Comparison of ENCODE assay signal across 3 cellular contexts in the genomic region with DNA sequence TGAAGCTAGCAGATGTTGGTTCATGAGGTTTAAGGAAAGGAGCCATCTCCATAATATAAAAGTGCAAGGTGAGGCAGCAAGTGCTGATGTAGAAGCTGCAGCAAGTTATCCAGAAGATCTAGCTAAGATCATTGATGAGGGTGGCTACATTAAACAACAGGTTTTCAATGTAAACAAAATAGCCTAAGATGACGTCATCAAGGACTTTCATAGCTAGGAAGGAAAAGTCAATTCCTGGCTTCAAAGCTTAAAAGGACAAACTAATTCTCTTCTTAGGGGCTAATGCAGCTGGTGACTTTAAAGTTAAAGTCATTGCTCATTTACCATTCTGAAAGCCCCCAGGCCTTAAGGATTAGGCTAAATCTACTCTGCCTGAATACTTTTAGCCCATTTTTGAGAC.
TF ChIP-seq lines count a peak whose summit lies in the region.

No MANE protein-coding gene starts in this region.

TF ChIP-seq in HepG2, 621 proteins besides CTCF, POLR2A, EP300 and RAD21:
- TF ChIP-seq, protein P1, sequence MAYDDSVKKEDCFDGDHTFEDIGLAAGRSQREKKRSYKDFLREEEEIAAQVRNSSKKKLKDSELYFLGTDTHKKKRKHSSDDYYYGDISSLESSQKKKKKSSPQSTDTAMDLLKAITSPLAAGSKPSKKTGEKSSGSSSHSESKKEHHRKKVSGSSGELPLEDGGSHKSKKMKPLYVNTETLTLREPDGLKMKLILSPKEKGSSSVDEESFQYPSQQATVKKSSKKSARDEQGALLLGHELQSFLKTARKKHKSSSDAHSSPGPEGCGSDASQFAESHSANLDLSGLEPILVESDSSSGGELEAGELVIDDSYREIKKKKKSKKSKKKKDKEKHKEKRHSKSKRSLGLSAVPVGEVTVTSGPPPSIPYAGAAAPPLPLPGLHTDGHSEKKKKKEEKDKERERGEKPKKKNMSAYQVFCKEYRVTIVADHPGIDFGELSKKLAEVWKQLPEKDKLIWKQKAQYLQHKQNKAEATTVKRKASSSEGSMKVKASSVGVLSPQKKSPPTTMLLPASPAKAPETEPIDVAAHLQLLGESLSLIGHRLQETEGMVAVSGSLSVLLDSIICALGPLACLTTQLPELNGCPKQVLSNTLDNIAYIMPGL (CRISPR knock-in tag; IDR thresholded peaks at IDR 0.05; ENCODE audit: borderline replicate concordance in 1 of 2, low read depth in 1 of 2) = no peak
- peak; percentile 95 for TF ChIP-seq ATF7 (IDR thresholded peaks at IDR 0.05)
- TF ChIP-seq ATF7 (CRISPR knock-in tag; IDR thresholded peaks at IDR 0.05) = no peak
- no peak for TF ChIP-seq HMG20B (CRISPR knock-in tag; conservative IDR thresholded peaks at IDR 0.05)
- no peak for TF ChIP-seq ATM (IDR thresholded peaks at IDR 0.05; ENCODE audit: borderline replicate concordance)
- TF ChIP-seq ZMAT3 (CRISPR knock-in tag; conservative IDR thresholded peaks at IDR 0.05) = no peak
- TF ChIP-seq NFE2L2 (IDR thresholded peaks at IDR 0.05; ENCODE audit: low read length) = no peak
- TF ChIP-seq ZNF713 (CRISPR knock-in tag; IDR thresholded peaks at IDR 0.05) = no peak
- TF ChIP-seq, protein P2, sequence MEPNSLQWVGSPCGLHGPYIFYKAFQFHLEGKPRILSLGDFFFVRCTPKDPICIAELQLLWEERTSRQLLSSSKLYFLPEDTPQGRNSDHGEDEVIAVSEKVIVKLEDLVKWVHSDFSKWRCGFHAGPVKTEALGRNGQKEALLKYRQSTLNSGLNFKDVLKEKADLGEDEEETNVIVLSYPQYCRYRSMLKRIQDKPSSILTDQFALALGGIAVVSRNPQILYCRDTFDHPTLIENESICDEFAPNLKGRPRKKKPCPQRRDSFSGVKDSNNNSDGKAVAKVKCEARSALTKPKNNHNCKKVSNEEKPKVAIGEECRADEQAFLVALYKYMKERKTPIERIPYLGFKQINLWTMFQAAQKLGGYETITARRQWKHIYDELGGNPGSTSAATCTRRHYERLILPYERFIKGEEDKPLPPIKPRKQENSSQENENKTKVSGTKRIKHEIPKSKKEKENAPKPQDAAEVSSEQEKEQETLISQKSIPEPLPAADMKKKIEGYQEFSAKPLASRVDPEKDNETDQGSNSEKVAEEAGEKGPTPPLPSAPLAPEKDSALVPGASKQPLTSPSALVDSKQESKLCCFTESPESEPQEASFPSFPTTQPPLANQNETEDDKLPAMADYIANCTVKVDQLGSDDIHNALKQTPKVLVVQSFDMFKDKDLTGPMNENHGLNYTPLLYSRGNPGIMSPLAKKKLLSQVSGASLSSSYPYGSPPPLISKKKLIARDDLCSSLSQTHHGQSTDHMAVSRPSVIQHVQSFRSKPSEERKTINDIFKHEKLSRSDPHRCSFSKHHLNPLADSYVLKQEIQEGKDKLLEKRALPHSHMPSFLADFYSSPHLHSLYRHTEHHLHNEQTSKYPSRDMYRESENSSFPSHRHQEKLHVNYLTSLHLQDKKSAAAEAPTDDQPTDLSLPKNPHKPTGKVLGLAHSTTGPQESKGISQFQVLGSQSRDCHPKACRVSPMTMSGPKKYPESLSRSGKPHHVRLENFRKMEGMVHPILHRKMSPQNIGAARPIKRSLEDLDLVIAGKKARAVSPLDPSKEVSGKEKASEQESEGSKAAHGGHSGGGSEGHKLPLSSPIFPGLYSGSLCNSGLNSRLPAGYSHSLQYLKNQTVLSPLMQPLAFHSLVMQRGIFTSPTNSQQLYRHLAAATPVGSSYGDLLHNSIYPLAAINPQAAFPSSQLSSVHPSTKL (CRISPR knock-in tag; IDR thresholded peaks at IDR 0.05) = no peak
- no peak for TF ChIP-seq ZIK1 (CRISPR knock-in tag; IDR thresholded peaks at IDR 0.05; ENCODE audit: borderline replicate concordance, low read depth)
- TF ChIP-seq TEAD3 (CRISPR knock-in tag; optimal IDR thresholded peaks at IDR 0.05; ENCODE audit: borderline replicate concordance) = no peak
- TF ChIP-seq MIER3 (CRISPR knock-in tag; IDR thresholded peaks at IDR 0.05; ENCODE audit: borderline replicate concordance) = no peak
- peak; percentile 92 for TF ChIP-seq CREB1 (IDR thresholded peaks at IDR 0.05)
- TF ChIP-seq CREB1 (CRISPR knock-in tag; IDR thresholded peaks at IDR 0.05) = no peak
- TF ChIP-seq ZNF547 (CRISPR knock-in tag; IDR thresholded peaks at IDR 0.05) = no peak
- TF ChIP-seq NBN (conservative IDR thresholded peaks at IDR 0.05) = no peak
TF ChIP-seq in HepG2: peak in this region for 2.

TF ChIP-seq in GM12878, 131 proteins besides CTCF, POLR2A, EP300 and RAD21:
- TF ChIP-seq ATF7 (IDR thresholded peaks at IDR 0.05; ENCODE audit: low read depth) = peak; percentile 67; the same call in 1 of the 2 replicates
- TF ChIP-seq JUND (IDR thresholded peaks at IDR 0.05; ENCODE audit: low read depth, low read length) = no peak
- TF ChIP-seq HDAC6 (IDR thresholded peaks at IDR 0.05; ENCODE audit: unreplicated experiment) = no peak
TF ChIP-seq in GM12878: peak in this region for 1.

TF ChIP-seq in endothelial cell of umbilical vein, 7 proteins besides CTCF, POLR2A, EP300 and RAD21:
- TF ChIP-seq GATA2 (IDR thresholded peaks at IDR 0.05; ENCODE audit: insufficient read depth, insufficient read length, low read depth, low read length) (no peak), FOS (IDR thresholded peaks at IDR 0.05; ENCODE audit: borderline replicate concordance, insufficient read depth, low read length) (no peak), MAX (IDR thresholded peaks at IDR 0.05; ENCODE audit: insufficient read depth, insufficient read length) (no peak), EZH2 (IDR thresholded peaks at IDR 0.05; ENCODE audit: borderline replicate concordance, low read depth, low read length, severe bottlenecking) (no peak), JUN (IDR thresholded peaks at IDR 0.05; ENCODE audit: borderline replicate concordance, insufficient read depth, insufficient read length, low read depth) (no peak), POLR2AphosphoS5 (IDR thresholded peaks at IDR 0.05; ENCODE audit: insufficient read depth, low read depth, low read length) (no peak), MYC (IDR thresholded peaks at IDR 0.05; ENCODE audit: low read depth, low read length) (no peak)
